In the genomic region with DNA sequence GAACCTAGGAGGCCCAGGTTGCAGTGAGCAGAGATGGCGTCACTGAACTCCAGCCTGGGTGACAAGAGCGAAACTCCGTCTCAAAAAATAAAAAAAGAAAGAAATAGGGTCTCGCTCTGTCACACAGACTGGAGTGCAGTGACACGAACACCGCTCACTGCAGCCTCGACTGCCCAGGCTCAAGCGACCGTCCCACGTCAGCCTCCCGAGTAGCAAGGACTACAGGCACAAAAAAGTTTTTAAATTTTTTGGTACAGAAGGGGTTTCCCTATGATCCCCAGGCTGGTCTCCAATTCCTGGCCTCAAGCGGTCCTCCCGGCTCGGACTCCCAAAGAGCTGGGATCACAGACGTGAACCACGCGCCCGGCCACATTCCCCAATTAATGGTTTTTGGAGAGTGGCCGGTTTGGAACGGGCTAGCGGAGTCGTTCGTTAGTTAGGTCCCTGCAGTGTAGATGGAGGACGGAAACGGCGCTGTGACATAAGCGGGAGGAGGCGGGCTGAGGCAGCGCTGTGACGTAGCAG, we compare ENCODE assay signal across 8 cellular contexts. TPM values are rescaled to one million over a fixed set of nuclear protein-coding genes. Genes with fewer than 3 reads are reported as not detected.
DNase-seq lines count a peak whose midpoint lies in the region; ATAC-seq and TF ChIP-seq lines count a peak whose summit lies in the region.

No MANE protein-coding gene starts in this region.

- H3K27me3 ChIP-seq in A673 (replicated peaks; ENCODE audit: insufficient read depth, low read depth, low read length, poor library complexity), result peaks cover 20% of the 10 kb centered on the region
- H3K27me3 ChIP-seq in muscle layer of colon (ENCODE audit: control insufficient read depth in 1 of 2, insufficient read depth in 2 of 2, low read length in 2 of 2), result no peaks in the 10 kb centered on the region

- no peaks in the 10 kb centered on the region for H3K9me3 Mint-ChIP-seq in IgD-negative memory B cell

- intact Hi-C loops in A673 (cut with micrococcal nuclease; ENCODE audit: unreplicated experiment), result no loop called here

- H3K27me3 Mint-ChIP-seq in IgD-negative memory B cell, result peaks cover 2% of the 10 kb centered on the region

- no peak overlapping the region for H3K9ac ChIP-seq in muscle layer of colon (ENCODE audit: low read length)

- no peak for DNase-seq in A673 (ENCODE audit: low spot score)
- DNase-seq in cardiac fibroblast (ENCODE audit: low read depth in 2 of 2), result no peak
- no peak for DNase-seq in occipital lobe (lab: John Stamatoyannopoulos, UW)
- no peak for DNase-seq in NCI-H1436 (lab: John Stamatoyannopoulos, UW)
- DNase-seq in NCI-H510A (lab: John Stamatoyannopoulos, UW), result no peak

- ATAC-seq in HG02981 (IDR thresholded peaks at IDR 0.05; ENCODE audit: unreplicated experiment), result no peak

- H3K4me1 Mint-ChIP-seq in IgD-negative memory B cell, result peaks cover 7 to 35% (median 30%) of the 10 kb centered on the region in 3 donors

- H3K4me1 ChIP-seq in A673 (ENCODE audit: insufficient read depth, low read length, poor library complexity, severe bottlenecking), result peaks cover 18% of the 10 kb centered on the region
- H3K4me1 ChIP-seq in muscle layer of colon (ENCODE audit: insufficient read depth, low read length), result peaks cover 25% of the 10 kb centered on the region

- CTCF ChIA-PET in A673 (lab: Charles Lee), result no interaction called here

- H3K4me3 Mint-ChIP-seq in IgD-negative memory B cell, result peak overlapping the region; percentile 84 to 98 (median 96)

- H3K36me3 Mint-ChIP-seq in IgD-negative memory B cell, result no peaks in the 10 kb centered on the region

- BruUV-seq in A673 (replicated peaks; lab: Mats Ljungman, UMichigan), result no TSS peak

- H3K4me3 ChIP-seq in A673 (ENCODE audit: low read depth, low read length, poor library complexity, severe bottlenecking) (peak overlapping the region; percentile 87), cardiac fibroblast (replicated peaks in 1 of 2; ENCODE audit: low read depth in 2 of 2, low read length in 2 of 2) (peak overlapping the region; percentile 96 to 97), muscle layer of colon (ENCODE audit: low read depth in 1 of 2, low read length in 2 of 2) (peak overlapping the region; percentile 53 to 73)

- no peaks in the 10 kb centered on the region for H3K36me3 ChIP-seq in A673 (ENCODE audit: insufficient read depth, low read length, poor library complexity, severe bottlenecking)
- H3K36me3 ChIP-seq in muscle layer of colon (ENCODE audit: insufficient read depth, low read length), result peaks cover 5% of the 10 kb centered on the region

- TF ChIP-seq CTCF in A673 (conservative IDR thresholded peaks at IDR 0.05; ENCODE audit: low read depth, low read length) (no peak), cardiac fibroblast (IDR thresholded peaks at IDR 0.05; ENCODE audit: low read depth, low read length) (no peak)

- peak overlapping the region; percentile 88 to 100 (median 99) for H3K27ac Mint-ChIP-seq in IgD-negative memory B cell

- H3K27ac ChIP-seq in A673 (ENCODE audit: low read depth, low read length, poor library complexity, severe bottlenecking) (peak overlapping the region; percentile 92), muscle layer of colon (ENCODE audit: low read depth, low read length) (peak overlapping the region; percentile 84)

- H3K9me3 ChIP-seq in A673 (ENCODE audit: low read depth, low read length, poor library complexity, severe bottlenecking) (no peaks in the 10 kb centered on the region), muscle layer of colon (ENCODE audit: low read length) (no peaks in the 10 kb centered on the region)

- POLR2A ChIA-PET in A673 (lab: Charles Lee; ENCODE audit: low non-redundant PET), result no interaction called here

RNA-seq across cellular contexts. Expression of a gene that starts 0.6 kb away (rescaled TPM):
- total RNA-seq in A673 (2021) (128 and 130 TPM in 2 replicates), occipital lobe (91.6 TPM)
- 250 TPM for polyA plus RNA-seq in IgD-negative memory B cell

RNA-seq across cellular contexts. Expression of a gene that starts 10.3 kb away (rescaled TPM):
- total RNA-seq in A673 (2021) (0.97 and 1.3 TPM in 2 replicates), occipital lobe (1.1 TPM)
- polyA plus RNA-seq in IgD-negative memory B cell, result not detected

RNA-seq across cellular contexts. Expression of a gene that starts 26.1 kb away (rescaled TPM):
- total RNA-seq in A673 (2021) (10.6 and 12.1 TPM in 2 replicates), occipital lobe (4.2 TPM)
- 3.3 TPM for polyA plus RNA-seq in IgD-negative memory B cell

RNA-seq across cellular contexts. Expression of a gene that starts 30.4 kb away (rescaled TPM):
- 60.4 and 70.8 TPM in 2 replicates for total RNA-seq in A673 (2021)
- polyA plus RNA-seq in IgD-negative memory B cell, result 146 TPM
- total RNA-seq in occipital lobe, result 24.8 TPM

RNA-seq across cellular contexts. Expression of a gene that starts 36.3 kb away (rescaled TPM):
- total RNA-seq in A673 (2021) (27.5 and 27.6 TPM in 2 replicates), occipital lobe (4.1 TPM)
- 15.8 TPM for polyA plus RNA-seq in IgD-negative memory B cell
